Comparison of ENCODE assay signal across 1 cellular context in the genomic region with DNA sequence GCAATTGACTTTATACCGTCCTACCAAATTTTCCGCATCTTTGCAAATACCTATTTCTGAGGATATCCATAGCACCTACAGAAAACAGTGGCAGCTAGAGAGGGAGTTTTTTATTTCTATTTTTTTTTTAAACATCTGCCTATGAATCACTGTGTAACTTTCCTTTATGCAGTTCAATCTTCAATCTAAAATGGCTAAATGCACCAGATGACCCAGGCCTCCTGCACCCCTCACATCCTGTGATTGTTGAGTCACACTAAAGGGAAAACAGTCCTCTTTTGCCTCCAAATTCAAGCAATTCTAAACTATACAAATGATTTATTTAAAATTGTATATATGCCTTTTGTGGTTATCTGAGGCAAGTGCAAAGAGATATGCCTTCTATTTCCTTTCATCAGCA.
TF ChIP-seq lines count a peak whose summit lies in the region.

No MANE protein-coding gene starts in this region.

TF ChIP-seq in IMR-90, 13 proteins besides CTCF, POLR2A, EP300 and RAD21 (continued from another document):
- TF ChIP-seq ELK1 (IDR thresholded peaks at IDR 0.05; ENCODE audit: borderline replicate concordance, low read depth, low read length): no peak
- no peak for TF ChIP-seq MXI1 (IDR thresholded peaks at IDR 0.05; ENCODE audit: borderline replicate concordance, low read depth, low read length)
- TF ChIP-seq RCOR1 (IDR thresholded peaks at IDR 0.05; ENCODE audit: insufficient replicate concordance, low read length): no peak
- no peak for TF ChIP-seq BHLHE40 (IDR thresholded peaks at IDR 0.05; ENCODE audit: low read depth, low read length)
